Comparison of ENCODE assay signal across 8 cellular contexts in the genomic region with DNA sequence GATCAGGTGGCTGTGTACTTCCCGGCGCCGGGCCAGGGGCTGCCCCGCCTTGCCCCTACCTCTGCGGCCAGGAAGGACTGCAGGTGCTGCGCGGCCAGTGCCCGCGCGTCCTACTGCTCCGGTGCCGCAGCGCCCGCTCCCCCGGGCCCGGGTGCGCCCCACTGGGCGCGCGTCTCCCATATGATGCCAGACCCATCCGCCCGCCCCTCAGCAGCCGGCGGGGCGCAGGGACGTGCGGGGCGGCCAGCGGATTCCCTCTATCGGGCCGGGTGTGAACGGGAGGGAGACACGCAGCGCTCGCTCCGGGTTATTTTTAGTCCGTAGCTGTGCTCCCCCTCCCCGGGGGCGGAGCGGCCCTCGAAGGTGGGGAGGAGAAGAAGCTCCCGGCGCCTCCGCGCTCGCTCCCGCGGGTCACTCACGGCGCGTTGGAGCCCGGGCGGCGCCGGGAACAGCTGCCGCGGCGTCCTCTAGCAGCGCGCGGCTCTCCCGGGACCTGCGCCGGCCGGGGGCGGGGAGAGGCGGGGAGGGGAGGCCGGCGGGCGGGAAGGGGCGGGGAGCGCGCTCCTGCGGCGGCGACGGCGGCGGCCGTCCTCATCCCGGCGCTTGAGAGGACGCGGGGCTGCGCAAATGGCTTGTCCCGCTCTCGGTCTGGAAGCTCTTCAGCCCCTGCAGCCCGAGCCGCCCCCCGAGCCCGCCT.
DNase-seq lines count a peak whose midpoint lies in the region; ATAC-seq and TF ChIP-seq lines count a peak whose summit lies in the region.

No MANE protein-coding gene starts in this region.

- H3K4me3 ChIP-seq in GM12865 (ENCODE audit: low read depth, low read length), result peak overlapping the region; percentile 43

- H3K9me3 Mint-ChIP-seq in progenitor cell of endocrine pancreas (ENCODE audit: low read depth), result no peaks in the 10 kb centered on the region
- H3K9me3 Mint-ChIP-seq in activated T-helper 1 cell treated with anti-CD3 and anti-CD28 coated beads, Interleukin-12 subunit alpha, Interleukin-12 subunit beta, Interleukin-2, Interleukin-4 antibody, amounts not matched to agents 30 ng/mL and 10 ng/mL and 1 ng/mL, durations not matched to agents 14 hours and 24 hours and 36 hours, result no peaks in the 10 kb centered on the region

- DNase-seq in GM12865 (ENCODE audit: low read depth), result peak; percentile 8
- DNase-seq in NCI-H146 (lab: John Stamatoyannopoulos, UW), result peak; percentile 75
- peak; percentile 52 for DNase-seq in amniotic epithelial cell (ENCODE audit: low read depth)
- peak; percentile 92 for DNase-seq in left ventricle myocardium superior
- peak; percentile 47 for DNase-seq in progenitor cell of endocrine pancreas (ENCODE audit: low spot score, unreplicated experiment)
- no peak for DNase-seq in activated T-helper 1 cell treated with anti-CD3 and anti-CD28 coated beads, Interleukin-12 subunit alpha, Interleukin-12 subunit beta, Interleukin-2, Interleukin-4 antibody, amounts not matched to agents 30 ng/mL and 10 ng/mL and 1 ng/mL, durations not matched to agents 14 hours and 24 hours and 36 hours (ENCODE audit: low spot score)

- H3K27me3 Mint-ChIP-seq in progenitor cell of endocrine pancreas, result peaks cover 48% of the 10 kb centered on the region
- peaks cover 47% of the 10 kb centered on the region for H3K27me3 Mint-ChIP-seq in activated T-helper 1 cell treated with anti-CD3 and anti-CD28 coated beads, Interleukin-12 subunit alpha, Interleukin-12 subunit beta, Interleukin-2, Interleukin-4 antibody, amounts not matched to agents 30 ng/mL and 10 ng/mL and 1 ng/mL, durations not matched to agents 14 hours and 24 hours and 36 hours (ENCODE audit: insufficient read depth)

- H3K27ac Mint-ChIP-seq in progenitor cell of endocrine pancreas, result no peak overlapping the region
- H3K27ac Mint-ChIP-seq in activated T-helper 1 cell treated with anti-CD3 and anti-CD28 coated beads, Interleukin-12 subunit alpha, Interleukin-12 subunit beta, Interleukin-2, Interleukin-4 antibody, amounts not matched to agents 30 ng/mL and 10 ng/mL and 1 ng/mL, durations not matched to agents 14 hours and 24 hours and 36 hours, result no peak overlapping the region

- H3K4me1 Mint-ChIP-seq in progenitor cell of endocrine pancreas (ENCODE audit: low read depth), result peaks cover 13% of the 10 kb centered on the region
- H3K4me1 Mint-ChIP-seq in activated T-helper 1 cell treated with anti-CD3 and anti-CD28 coated beads, Interleukin-12 subunit alpha, Interleukin-12 subunit beta, Interleukin-2, Interleukin-4 antibody, amounts not matched to agents 30 ng/mL and 10 ng/mL and 1 ng/mL, durations not matched to agents 14 hours and 24 hours and 36 hours (ENCODE audit: low read depth), result no peaks in the 10 kb centered on the region

- intact Hi-C loops in left ventricle myocardium superior (cut with micrococcal nuclease), result loop anchor here (10.0 kb wide), 1 partner anchor 54 kb away; no protein-coding TSS in a partner anchor
- intact Hi-C loops in activated T-helper 1 cell treated with anti-CD3 and anti-CD28 coated beads, Interleukin-12 subunit alpha, Interleukin-12 subunit beta, Interleukin-2, Interleukin-4 antibody, amounts not matched to agents 30 ng/mL and 10 ng/mL and 1 ng/mL, durations not matched to agents 14 hours and 24 hours and 36 hours (cut with micrococcal nuclease), result loop anchor here (10.0 kb wide), 1 partner anchor 504 kb away; no protein-coding TSS in a partner anchor

- H3K4me3 Mint-ChIP-seq in progenitor cell of endocrine pancreas (ENCODE audit: low read depth), result peak overlapping the region; percentile 78
- no peak overlapping the region for H3K4me3 Mint-ChIP-seq in activated T-helper 1 cell treated with anti-CD3 and anti-CD28 coated beads, Interleukin-12 subunit alpha, Interleukin-12 subunit beta, Interleukin-2, Interleukin-4 antibody, amounts not matched to agents 30 ng/mL and 10 ng/mL and 1 ng/mL, durations not matched to agents 14 hours and 24 hours and 36 hours

- no peaks in the 10 kb centered on the region for H3K36me3 Mint-ChIP-seq in progenitor cell of endocrine pancreas (ENCODE audit: insufficient read depth)
- H3K36me3 Mint-ChIP-seq in activated T-helper 1 cell treated with anti-CD3 and anti-CD28 coated beads, Interleukin-12 subunit alpha, Interleukin-12 subunit beta, Interleukin-2, Interleukin-4 antibody, amounts not matched to agents 30 ng/mL and 10 ng/mL and 1 ng/mL, durations not matched to agents 14 hours and 24 hours and 36 hours (ENCODE audit: low read depth), result no peaks in the 10 kb centered on the region

- ATAC-seq in left ventricle myocardium superior (peak; percentile 87), GM21528 (IDR thresholded peaks at IDR 0.05; ENCODE audit: low FRiP score, unreplicated experiment) (no peak), HG03196 (IDR thresholded peaks at IDR 0.05; ENCODE audit: unreplicated experiment) (no peak)

- TF ChIP-seq CTCF in GM12865 (IDR thresholded peaks at IDR 0.05; ENCODE audit: insufficient read depth, low read depth, low read length, missing control alignments) (no peak), progenitor cell of endocrine pancreas (IDR thresholded peaks at IDR 0.05; ENCODE audit: unreplicated experiment) (no peak)
